ENCODE assay signal across 1 cellular context in the genomic region with DNA sequence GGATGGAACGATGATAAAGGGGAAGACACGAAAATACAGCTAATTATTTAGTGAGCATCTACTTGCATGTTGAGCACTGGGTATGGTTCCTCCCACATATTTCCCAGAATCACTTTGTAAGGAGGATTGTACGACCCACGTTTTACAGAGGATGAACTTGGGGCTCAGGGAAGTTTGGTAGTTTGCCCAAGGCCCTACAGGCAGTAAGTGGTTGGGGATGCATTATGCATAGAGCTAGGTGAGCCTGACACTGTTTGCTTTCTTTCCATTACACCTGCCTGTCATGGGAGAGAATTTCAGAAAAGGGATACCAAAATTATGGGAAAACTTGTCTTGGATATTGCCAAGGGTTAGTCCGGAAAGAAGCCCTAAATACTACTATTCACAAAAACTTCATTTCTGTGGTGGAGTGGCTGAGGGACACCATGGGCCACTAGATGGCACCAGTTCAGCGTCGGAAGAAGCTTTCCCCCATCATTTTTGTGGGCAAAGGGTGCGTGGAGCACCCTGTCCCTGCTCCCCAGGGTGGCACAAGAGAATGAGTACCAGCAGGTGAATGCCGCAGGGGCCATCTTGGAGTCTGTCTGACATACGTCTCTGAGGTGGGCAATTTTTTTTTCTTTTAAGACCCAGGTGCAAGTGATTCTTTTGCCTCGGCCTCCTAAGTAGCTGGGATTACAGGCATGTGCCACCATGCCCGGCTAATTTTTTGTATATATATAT.
A peak's percentile ranks its signal among the peaks of the same experiment; 100 is the strongest.
TF ChIP-seq lines count a peak whose summit lies in the region.

No MANE protein-coding gene starts in this region.

TF ChIP-seq in H1, 55 proteins besides CTCF, POLR2A, EP300 and RAD21:
- TF ChIP-seq CBX8 (IDR thresholded peaks at IDR 0.05; ENCODE audit: borderline replicate concordance, low read depth, low read length) (no peak), YY1 (IDR thresholded peaks at IDR 0.05; ENCODE audit: low read depth, low read length) (peak; percentile 68)
TF ChIP-seq in H1: peak in this region for 1.
